Comparison of ENCODE assay signal across 8 cellular contexts in the genomic region with DNA sequence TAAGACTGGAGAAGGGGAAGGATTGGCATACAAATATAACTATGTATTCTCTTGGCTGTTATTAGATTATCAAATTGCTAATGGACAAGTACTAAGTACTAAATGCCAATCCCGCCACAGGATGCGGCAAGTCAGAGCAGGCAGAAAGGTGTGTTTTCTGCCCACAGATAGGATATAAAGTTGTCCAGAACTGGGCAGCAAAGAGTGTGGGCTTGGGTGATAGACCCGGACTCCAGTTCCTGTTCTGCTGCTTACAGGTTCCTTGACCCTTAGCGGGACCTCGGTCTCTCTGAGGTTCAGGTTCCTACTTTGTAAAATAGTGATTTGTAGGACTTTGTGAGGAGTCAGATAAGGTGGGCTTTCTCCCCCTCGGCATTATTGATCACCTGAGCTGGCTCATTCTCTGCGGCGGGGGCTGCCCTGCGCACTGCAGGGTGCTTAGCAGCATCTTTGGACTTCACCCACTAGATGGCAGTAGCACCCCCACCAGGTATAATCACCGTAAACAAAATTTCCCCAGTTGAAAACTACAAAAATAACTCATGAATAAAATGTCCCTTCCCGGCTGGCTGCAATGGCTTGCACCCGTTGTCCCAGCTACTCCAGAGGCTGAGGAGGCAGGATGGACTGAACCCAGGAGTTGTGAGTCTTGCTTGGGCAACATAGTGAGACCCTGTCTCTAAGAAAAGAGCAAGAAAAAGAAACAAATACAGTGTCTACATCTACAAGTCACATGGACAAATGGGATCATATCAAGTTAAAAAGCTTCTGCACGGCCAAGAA.
DNase-seq lines count a peak whose midpoint lies in the region; ATAC-seq and TF ChIP-seq lines count a peak whose summit lies in the region.

No MANE protein-coding gene starts in this region.

- H3K4me3 ChIP-seq in WERI-Rb-1 (ENCODE audit: low read depth, low read length) (no peak overlapping the region), fibroblast of lung (replicated peaks in 1 of 4; ENCODE audit: control extremely low read depth in 1 of 4, insufficient read depth in 1 of 4, low read depth in 3 of 4, low read length in 4 of 4) (no peak overlapping the region)

- peak; percentile 55 for DNase-seq in ELF-1 (ENCODE audit: low read depth, low spot score)
- peak; percentile 7 for DNase-seq in WERI-Rb-1
- peak; percentile 1 to 12 for DNase-seq in fibroblast of lung (ENCODE audit: low read depth in 2 of 2)
- DNase-seq in stimulated activated CD4-positive, alpha-beta T cell treated with anti-CD3 and anti-CD28 coated beads, Interleukin-15, amount 100 ng/mL, for 24 hours = peak; percentile 58
- DNase-seq in medulla oblongata (ENCODE audit: extremely low spot score) = no peak

- H3K4me2 ChIP-seq in fibroblast of lung (ENCODE audit: extremely low read depth, insufficient read depth, low read length) = no peak overlapping the region

- H3K27ac ChIP-seq in WERI-Rb-1 (no peak overlapping the region), fibroblast of lung (ENCODE audit: insufficient read depth, low read length) (no peak overlapping the region)

- H2AFZ ChIP-seq in fibroblast of lung (ENCODE audit: low read length) = peak overlapping the region; percentile 44

- no peaks in the 10 kb centered on the region for H3K4me1 ChIP-seq in fibroblast of lung (ENCODE audit: control insufficient read depth, extremely low read depth, insufficient read depth, low read length)

- no peaks in the 10 kb centered on the region for H3K36me3 ChIP-seq in WERI-Rb-1
- H3K36me3 ChIP-seq in fibroblast of lung (ENCODE audit: control insufficient read depth, insufficient read depth, low read length) = no peaks in the 10 kb centered on the region

- no peaks in the 10 kb centered on the region for H4K20me1 ChIP-seq in fibroblast of lung (ENCODE audit: control insufficient read depth, extremely low read depth, insufficient read depth, low read length)

- TF ChIP-seq CTCF in WERI-Rb-1 (IDR thresholded peaks at IDR 0.05; ENCODE audit: low read depth, low read length) (peak; percentile 65), fibroblast of lung (conservative IDR thresholded peaks at IDR 0.05 in 1 of 2, IDR thresholded peaks at IDR 0.05 in 1 of 2; ENCODE audit: low read depth in 1 of 2, low read length in 2 of 2) (peak; percentile 70 to 75)

- no peaks in the 10 kb centered on the region for H3K9me3 ChIP-seq in WERI-Rb-1 (ENCODE audit: severe bottlenecking)
- no peaks in the 10 kb centered on the region for H3K9me3 ChIP-seq in fibroblast of lung (ENCODE audit: control insufficient read depth, insufficient read depth, low read depth, low read length)

- peaks cover 45% of the 10 kb centered on the region for H3K27me3 ChIP-seq in WERI-Rb-1 (ENCODE audit: insufficient read depth, low read depth, severe bottlenecking)
- H3K27me3 ChIP-seq in fibroblast of lung (ENCODE audit: control insufficient read depth, insufficient read depth, low read length) = no peaks in the 10 kb centered on the region

- peak; percentile 71 for ATAC-seq in GM19452 (IDR thresholded peaks at IDR 0.05; ENCODE audit: unreplicated experiment)
- ATAC-seq in HG03460 (IDR thresholded peaks at IDR 0.05; ENCODE audit: unreplicated experiment) = peak; percentile 61
- ATAC-seq in HG03139 (IDR thresholded peaks at IDR 0.05; ENCODE audit: unreplicated experiment) = no peak

- no peak overlapping the region for H3K9ac ChIP-seq in fibroblast of lung (ENCODE audit: insufficient read depth, low read length)

- no peaks in the 10 kb centered on the region for H3K79me2 ChIP-seq in fibroblast of lung (ENCODE audit: control insufficient read depth, insufficient read depth, low read length)
